16 cellular contexts compared by ENCODE assay signal in the genomic region with DNA sequence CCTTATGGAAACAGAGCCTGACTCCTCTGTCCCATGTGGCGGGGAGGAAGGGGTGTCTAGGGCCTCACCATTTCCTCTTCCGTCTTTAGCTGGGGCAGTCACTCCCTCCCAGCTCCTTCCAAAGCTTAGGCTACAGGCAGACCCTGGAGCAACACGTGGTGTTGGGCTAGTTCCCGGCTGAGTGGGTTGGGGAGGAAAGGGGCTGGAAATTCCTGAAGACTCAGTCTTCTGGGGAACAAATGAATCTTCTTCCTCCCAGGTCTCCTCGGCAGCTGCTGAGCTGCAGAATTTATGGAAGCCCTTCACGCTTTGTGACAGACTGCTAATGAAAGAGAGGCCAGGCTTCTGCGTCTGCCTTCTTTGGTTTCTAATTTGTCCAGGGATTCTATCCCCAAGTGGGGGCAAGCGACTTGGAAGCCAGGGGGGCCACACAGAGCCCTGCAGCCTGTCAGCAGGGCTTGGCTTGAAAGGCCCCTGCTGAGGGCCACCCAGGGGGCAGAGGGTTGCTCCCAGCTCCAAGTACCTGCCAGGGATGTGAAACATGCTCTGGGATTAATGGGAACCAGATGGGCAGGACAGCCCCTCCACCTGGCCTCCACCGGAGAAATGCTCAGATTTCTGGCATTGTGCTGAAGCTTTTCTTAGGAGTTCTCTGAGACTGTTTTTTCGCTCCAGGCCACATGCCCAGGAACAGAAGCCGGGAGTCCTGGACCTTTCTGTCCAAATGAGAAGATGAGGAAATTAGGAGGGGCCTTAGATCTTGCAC.
DNase-seq lines count a peak whose midpoint lies in the region; ATAC-seq and TF ChIP-seq lines count a peak whose summit lies in the region.
"Had no signal": no experiment of that assay in that cellular context is flagged by ENCODE, and none has a peak within 500 bp of the region (broad histone marks: within the 10 kb centered on the region; RNA-seq: fewer than 3 reads in every experiment).

No MANE protein-coding gene starts in this region.

- H3K9me3 Mint-ChIP-seq in chondrocyte (ENCODE audit: low read depth), result no peaks in the 10 kb centered on the region
- H3K9me3 Mint-ChIP-seq: activated naive CD8-positive, alpha-beta T cell treated with anti-CD3 and anti-CD28 coated beads for 36 hours; neural crest cell had no signal

- H3K27me3 ChIP-seq in lower lobe of right lung (ENCODE audit: low read depth) (no peaks in the 10 kb centered on the region), thoracic aorta (replicated peaks; ENCODE audit: insufficient read depth) (no peaks in the 10 kb centered on the region), prostate gland (replicated peaks; ENCODE audit: insufficient read depth) (no peaks in the 10 kb centered on the region)

- no peaks in the 10 kb centered on the region for H3K27me3 Mint-ChIP-seq in chondrocyte (ENCODE audit: low read depth)

- TF ChIP-seq POLR2A in prostate gland (IDR thresholded peaks at IDR 0.05), result no peak

- WGBS in prostate gland, result 55% methylated on average over 11 of the region's 11 CpGs

- peak; percentile 31 to 42 for ATAC-seq in lower lobe of right lung
- ATAC-seq in thoracic aorta (ENCODE audit: insufficient number of reproducible peaks, low FRiP score, low read depth), result peak; percentile 15
- no peak for ATAC-seq in GM19463 (IDR thresholded peaks at IDR 0.05; ENCODE audit: unreplicated experiment)

- H3K27ac ChIP-seq in lower lobe of right lung (peak overlapping the region; percentile 46), thoracic aorta (no peak overlapping the region), prostate gland (peak overlapping the region in 1 of 2 donors; percentile 1)

- no peak overlapping the region for H3K4me3 ChIP-seq in lower lobe of right lung
- H3K4me3 ChIP-seq in thoracic aorta, result no peak overlapping the region
- H3K4me3 ChIP-seq in prostate gland, result no peak overlapping the region

- H3K27ac Mint-ChIP-seq in chondrocyte (ENCODE audit: unreplicated experiment), result peak overlapping the region; percentile 49
- H3K27ac Mint-ChIP-seq: activated naive CD8-positive, alpha-beta T cell treated with anti-CD3 and anti-CD28 coated beads for 36 hours had no signal

- H3K36me3 Mint-ChIP-seq in chondrocyte (ENCODE audit: low read depth), result peaks cover 4% of the 10 kb centered on the region
- H3K36me3 Mint-ChIP-seq: activated naive CD8-positive, alpha-beta T cell treated with anti-CD3 and anti-CD28 coated beads for 36 hours had no signal

- H3K36me3 ChIP-seq in lower lobe of right lung (no peaks in the 10 kb centered on the region), thoracic aorta (no peaks in the 10 kb centered on the region), prostate gland (no peaks in the 10 kb centered on the region)

- H3K4me1 Mint-ChIP-seq in chondrocyte (ENCODE audit: low read depth), result peaks cover 49% of the 10 kb centered on the region
- H3K4me1 Mint-ChIP-seq: activated naive CD8-positive, alpha-beta T cell treated with anti-CD3 and anti-CD28 coated beads for 36 hours had no signal

- peak; percentile 81 for DNase-seq in NCI-H2171 treated with DMSO at 0.1 percent for 48 hours (lab: John Stamatoyannopoulos, UW)
- DNase-seq in chondrocyte (ENCODE audit: low spot score), result no peak
- no peak for DNase-seq in lower lobe of right lung
- no peak for DNase-seq in thoracic aorta (ENCODE audit: low spot score)
- DNase-seq in prostate gland (ENCODE audit: low spot score), result no peak
- no peak for DNase-seq in activated effector memory CD4-positive, alpha-beta T cell treated with Interleukin-2 at 50 U/mL for 16 hours
- no peak for DNase-seq in effector CD4-positive, alpha-beta T cell
- DNase-seq: activated CD8-positive, alpha-beta memory T cell treated with anti-CD3 and anti-CD28 coated beads for 24 hours; activated naive CD8-positive, alpha-beta T cell treated with anti-CD3 and anti-CD28 coated beads for 36 hours; effector memory CD4-positive, alpha-beta T cell; H7; stimulated activated CD4-positive, alpha-beta T cell treated with anti-CD3 and anti-CD28 coated beads, Interleukin-1b, Interleukin-23, amount 100 ng/mL, for 48 hours; stimulated activated naive CD4-positive, alpha-beta T cell; T1000 had no signal

- H3K4me3 Mint-ChIP-seq in chondrocyte (ENCODE audit: unreplicated experiment), result no peak overlapping the region
- H3K4me3 Mint-ChIP-seq: activated naive CD8-positive, alpha-beta T cell treated with anti-CD3 and anti-CD28 coated beads for 36 hours; neural crest cell had no signal

- TF ChIP-seq CTCF in chondrocyte (IDR thresholded peaks at IDR 0.05) (no peak), lower lobe of right lung (IDR thresholded peaks at IDR 0.05) (no peak), thoracic aorta (IDR thresholded peaks at IDR 0.05) (no peak), prostate gland (IDR thresholded peaks at IDR 0.05) (no peak)

- H3K4me1 ChIP-seq in lower lobe of right lung (no peaks in the 10 kb centered on the region), thoracic aorta (ENCODE audit: control insufficient read depth in 1 of 2, low read depth in 2 of 2) (peaks cover 0 to 11% of the 10 kb centered on the region in 2 donors), prostate gland (replicated peaks) (no peaks in the 10 kb centered on the region)

- H3K9me3 ChIP-seq in lower lobe of right lung (no peaks in the 10 kb centered on the region), thoracic aorta (no peaks in the 10 kb centered on the region), prostate gland (no peaks in the 10 kb centered on the region)

- intact Hi-C loops in lower lobe of right lung (cut with DNase I) (no loop called here), prostate gland (cut with DNase I) (loop anchor here (10.0 kb wide), 1 partner anchor 123 kb away; the partner anchor contains the start of gene PKNOX2)
